8 cellular contexts compared by ENCODE assay signal in the genomic region with DNA sequence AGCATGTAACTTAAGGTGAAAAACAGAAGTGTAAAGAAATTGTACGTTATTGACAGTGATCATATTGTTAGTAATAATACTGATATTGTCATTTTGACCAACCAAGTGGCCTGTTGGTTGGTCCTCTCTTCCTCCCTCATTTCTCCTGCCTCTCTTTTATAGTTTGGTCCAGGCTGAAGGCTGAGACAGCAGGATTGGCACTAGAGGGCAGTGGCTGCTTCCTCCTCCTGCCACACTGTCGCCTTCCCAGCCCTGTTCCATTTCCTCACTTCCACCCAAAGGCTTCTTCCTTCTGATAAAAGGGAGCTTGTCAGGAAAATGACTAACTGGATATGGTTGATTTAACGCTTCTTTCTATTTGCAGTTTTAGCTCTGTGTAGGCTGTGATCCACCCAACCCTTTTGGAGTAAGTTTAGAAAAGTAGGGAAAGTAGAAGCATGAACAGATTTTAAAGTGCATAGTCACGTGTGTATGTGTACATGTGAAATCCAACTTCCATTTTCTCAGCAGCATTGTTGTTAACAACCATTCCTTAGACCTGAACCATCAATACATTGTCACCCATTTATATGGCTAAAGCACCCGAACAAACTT. TPM values are rescaled to one million over a fixed set of nuclear protein-coding genes. Genes with fewer than 3 reads are reported as not detected.
DNase-seq lines count a peak whose midpoint lies in the region; ATAC-seq and TF ChIP-seq lines count a peak whose summit lies in the region.

No MANE protein-coding gene starts in this region.

- no peak overlapping the region for H3K4me3 Mint-ChIP-seq in osteocyte (ENCODE audit: unreplicated experiment)

- H3K27ac ChIP-seq in PC-3 (ENCODE audit: low read length) (no peak overlapping the region), fibroblast of lung (ENCODE audit: insufficient read depth, low read length) (no peak overlapping the region)

- no peaks in the 10 kb centered on the region for H4K20me1 ChIP-seq in PC-3 (ENCODE audit: low read length)
- no peaks in the 10 kb centered on the region for H4K20me1 ChIP-seq in fibroblast of lung (ENCODE audit: control insufficient read depth, extremely low read depth, insufficient read depth, low read length)

- peak; percentile 61 for DNase-seq in PC-3
- peak; percentile 22 to 35 for DNase-seq in fibroblast of lung (ENCODE audit: low read depth in 2 of 2)
- no peak for DNase-seq in osteocyte (ENCODE audit: extremely low spot score, unreplicated experiment)
- DNase-seq in NCI-H187 treated with DMSO at 0.1 percent for 48 hours (lab: John Stamatoyannopoulos, UW): no peak
- DNase-seq in KBM-7: no peak

- H3K9me3 ChIP-seq in PC-3 (ENCODE audit: low read length) (no peaks in the 10 kb centered on the region), fibroblast of lung (ENCODE audit: control insufficient read depth, insufficient read depth, low read depth, low read length) (no peaks in the 10 kb centered on the region)

- H3K4me2 ChIP-seq in PC-3 (ENCODE audit: low read length) (no peak overlapping the region), fibroblast of lung (ENCODE audit: extremely low read depth, insufficient read depth, low read length) (no peak overlapping the region)

- no TSS peak for BruUV-seq in PC-3 (replicated peaks; lab: Mats Ljungman, UMichigan)

- H3K36me3 ChIP-seq in PC-3 (ENCODE audit: low read depth, low read length) (no peaks in the 10 kb centered on the region), fibroblast of lung (ENCODE audit: control insufficient read depth, insufficient read depth, low read length) (peaks cover 4% of the 10 kb centered on the region)

- H3K9ac ChIP-seq in PC-3 (ENCODE audit: low read length) (no peak overlapping the region), fibroblast of lung (ENCODE audit: insufficient read depth, low read length) (no peak overlapping the region)

- H3K4me1 Mint-ChIP-seq in osteocyte (ENCODE audit: unreplicated experiment): peaks cover 21% of the 10 kb centered on the region

- no peak overlapping the region for H3K27ac Mint-ChIP-seq in osteocyte (ENCODE audit: unreplicated experiment)

- no peaks in the 10 kb centered on the region for H3K27me3 Mint-ChIP-seq in osteocyte (ENCODE audit: unreplicated experiment)

- peaks cover 9% of the 10 kb centered on the region; the same call in 1 of the 2 replicates for H3K4me1 ChIP-seq in PC-3 (ENCODE audit: insufficient read depth, low read length)
- H3K4me1 ChIP-seq in fibroblast of lung (ENCODE audit: control insufficient read depth, extremely low read depth, insufficient read depth, low read length): peaks cover 2% of the 10 kb centered on the region

- H3K4me3 ChIP-seq in PC-3 (ENCODE audit: low read length) (no peak overlapping the region), fibroblast of lung (replicated peaks in 1 of 4; ENCODE audit: control extremely low read depth in 1 of 4, insufficient read depth in 1 of 4, low read depth in 3 of 4, low read length in 4 of 4) (no peak overlapping the region)

- in situ Hi-C loops in KBM-7 (cut with MboI; ENCODE audit: low pct_unique_long_range_greater_than_20kb, low sequenced_read_pairs): loop anchor here (25.0 kb wide), 1 partner anchor 156 kb away; a partner anchor contains a TSS

- no peaks in the 10 kb centered on the region for H3K9me2 ChIP-seq in PC-3 (replicated peaks; ENCODE audit: low read length)

- H3K79me2 ChIP-seq in PC-3 (ENCODE audit: low read length) (no peaks in the 10 kb centered on the region), fibroblast of lung (ENCODE audit: control insufficient read depth, insufficient read depth, low read length) (no peaks in the 10 kb centered on the region)

- POLR2A ChIA-PET in PC-3 (lab: Charles Lee; ENCODE audit: unreplicated experiment): no interaction called here

- ATAC-seq in PC-3 (peak; percentile 91), HG03565 (IDR thresholded peaks at IDR 0.05; ENCODE audit: unreplicated experiment) (no peak), GM21381 (IDR thresholded peaks at IDR 0.05; ENCODE audit: unreplicated experiment) (no peak)

- H3F3A ChIP-seq in PC-3 (ENCODE audit: low read length, unreplicated experiment): no peaks in the 10 kb centered on the region

- H3K36me3 Mint-ChIP-seq in osteocyte (ENCODE audit: unreplicated experiment): peaks cover 24% of the 10 kb centered on the region

- no peaks in the 10 kb centered on the region for H3K9me3 Mint-ChIP-seq in osteocyte (ENCODE audit: unreplicated experiment)

- 0 out of 2 replicates have a peak overlapping the region, but pooled peaks have one; percentile 51 for H2AFZ ChIP-seq in PC-3 (ENCODE audit: low read length)
- no peak overlapping the region for H2AFZ ChIP-seq in fibroblast of lung (ENCODE audit: low read length)

- intact Hi-C loops in PC-3 (cut with micrococcal nuclease): no loop called here

- CTCF ChIA-PET in PC-3 (lab: Charles Lee): interaction anchor here (0.5 to 1.1 kb wide), 6 partner anchors 10 to 464 kb away, joined by 3 to 4 read pairs (median 3); a partner anchor contains a TSS

- TF ChIP-seq CTCF in GM12873 (IDR thresholded peaks at IDR 0.05; ENCODE audit: insufficient read depth, low read depth, low read length, missing control alignments) (peak; percentile 28), PC-3 (conservative IDR thresholded peaks at IDR 0.05; ENCODE audit: low read depth, low read length) (peak; percentile 75), fibroblast of lung (conservative IDR thresholded peaks at IDR 0.05 in 1 of 2, IDR thresholded peaks at IDR 0.05 in 1 of 2; ENCODE audit: low read depth in 1 of 2, low read length in 2 of 2) (peak in 1 of 2 donors; percentile 52), osteocyte (IDR thresholded peaks at IDR 0.05) (peak; percentile 75)

- no peaks in the 10 kb centered on the region for H3K27me3 ChIP-seq in PC-3 (ENCODE audit: low read length)
- H3K27me3 ChIP-seq in fibroblast of lung (ENCODE audit: control insufficient read depth, insufficient read depth, low read length): no peaks in the 10 kb centered on the region

RNA-seq across cellular contexts. Expression of a gene that starts 35.6 kb away (rescaled TPM):
- total RNA-seq in PC-3 (2014; rRNA removed): 3.4 and 6.0 TPM in 2 replicates
- total RNA-seq in fibroblast of lung: 9.5 and 15.9 TPM in 2 replicates
- polyA plus RNA-seq in fibroblast of lung: 10.3 and 13.4 TPM in 2 replicates
- polyA plus RNA-seq in fibroblast of lung (2012): 7.2 and 8.6 TPM in 2 replicates
- polyA minus RNA-seq in fibroblast of lung (ENCODE audit: low replicate concordance): 2.1 and 13.8 TPM in 2 replicates
- total RNA-seq in osteocyte: 9.4 and 10.4 TPM in 2 replicates

RNA-seq across cellular contexts. Expression of a gene that starts 35.8 kb away (rescaled TPM):
- total RNA-seq in PC-3 (2014; rRNA removed) (48.6 and 59.0 TPM in 2 replicates), fibroblast of lung (72.7 and 86.5 TPM in 2 replicates), osteocyte (45.5 and 57.7 TPM in 2 replicates)
- polyA plus RNA-seq in fibroblast of lung: 67.2 and 75.9 TPM in 2 replicates
- polyA plus RNA-seq in fibroblast of lung (2012): 41.4 and 44.1 TPM in 2 replicates
- polyA minus RNA-seq in fibroblast of lung (ENCODE audit: low replicate concordance): 88.9 and 143 TPM in 2 replicates

Comparison
In these comparisons a context has a peak if more than half of its experiments do, and no peak if none do; other contexts are left out.
1. DNase-seq: peak in PC-3 (single experiment) and fibroblast of lung (2 of 2); none in osteocyte (single experiment), NCI-H187 treated with DMSO at 0.1 percent for 48 hours (single experiment) and KBM-7 (single experiment).